ENCODE assay signal across 13 cellular contexts in genomic region chr5:173680660-173681242, GRCh38.
DNase-seq lines count a peak whose midpoint lies in the region; ATAC-seq lines count a peak whose summit lies in the region.
"Had no signal": no experiment of that assay in that cellular context is flagged by ENCODE, and none has a peak within 500 bp of the region (broad histone marks: within the 10 kb centered on the region; RNA-seq: fewer than 3 reads in every experiment).

No MANE protein-coding gene starts in this region.

- ATAC-seq in GM18868 (IDR thresholded peaks at IDR 0.05; ENCODE audit: unreplicated experiment), result peak; percentile 90
- peak; percentile 69 for ATAC-seq in GM21619 (IDR thresholded peaks at IDR 0.05; ENCODE audit: unreplicated experiment)
- ATAC-seq in HG03175 (IDR thresholded peaks at IDR 0.05; ENCODE audit: unreplicated experiment), result peak; percentile 53

- DNase-seq in myocyte (ENCODE audit: low read depth) (peak; percentile 57), GM03348 (ENCODE audit: low spot score) (no peak), 8988T (no peak), NCI-H510A treated with DMSO at 0.1 percent for 48 hours (lab: John Stamatoyannopoulos, UW) (no peak)
- DNase-seq in activated T-cell treated with anti-CD3 and anti-CD28 coated beads, Interleukin-2, amount 50 U/mL, for 1 hour, result no peak
- DNase-seq: CD4-positive, alpha-beta T cell; kidney glomerular epithelial cell; NCI-H1092 treated with DMSO at 0.1 percent for 48 hours; T1000; upper lobe of right lung had no signal
